Comparison of ENCODE assay signal across 2 cellular contexts in genomic region chr1:48371598-48371997, GRCh38.
TF ChIP-seq lines count a peak whose summit lies in the region.

No MANE protein-coding gene starts in this region.

TF ChIP-seq in IMR-90, 13 proteins besides CTCF, POLR2A, EP300 and RAD21:
- TF ChIP-seq FOS (IDR thresholded peaks at IDR 0.05; ENCODE audit: low read depth, low read length), result no peak
- no peak for TF ChIP-seq RCOR1 (IDR thresholded peaks at IDR 0.05; ENCODE audit: insufficient replicate concordance, low read length)
- no peak for TF ChIP-seq SMC3 (IDR thresholded peaks at IDR 0.05; ENCODE audit: low read depth, low read length)
- TF ChIP-seq MXI1 (IDR thresholded peaks at IDR 0.05; ENCODE audit: borderline replicate concordance, low read depth, low read length), result no peak
- TF ChIP-seq CEBPB (IDR thresholded peaks at IDR 0.05; ENCODE audit: low read depth, low read length), result peak; percentile 69
- TF ChIP-seq ELK1 (IDR thresholded peaks at IDR 0.05; ENCODE audit: borderline replicate concordance, low read depth, low read length), result no peak
- TF ChIP-seq BHLHE40 (IDR thresholded peaks at IDR 0.05; ENCODE audit: low read depth, low read length), result no peak

TF ChIP-seq in H1, 55 proteins besides CTCF, POLR2A, EP300 and RAD21:
- TF ChIP-seq POLR2AphosphoS5 (IDR thresholded peaks at IDR 0.05; ENCODE audit: low read depth, low read length) (no peak), CEBPB (IDR thresholded peaks at IDR 0.05; ENCODE audit: low read depth, low read length) (peak; percentile 79)
TF ChIP-seq in H1: peak in this region for 1.
